9 cellular contexts compared by ENCODE assay signal in genomic region chr20:41002842-41003142, GRCh38. TPM values are rescaled to one million over a fixed set of nuclear protein-coding genes. Genes with fewer than 3 reads are reported as not detected.
DNase-seq lines count a peak whose midpoint lies in the region; ATAC-seq, FAIRE-seq and TF ChIP-seq lines count a peak whose summit lies in the region.
"Had no signal": no experiment of that assay in that cellular context is flagged by ENCODE, and none has a peak within 500 bp of the region (broad histone marks: within the 10 kb centered on the region; RNA-seq: fewer than 3 reads in every experiment).

No MANE protein-coding gene starts in this region.

- no peaks in the 10 kb centered on the region for H3K9me3 ChIP-seq in Karpas-422 (ENCODE audit: low read length)
- no peaks in the 10 kb centered on the region for H3K9me3 ChIP-seq in breast epithelium
- H3K9me3 ChIP-seq in naive thymus-derived CD4-positive, alpha-beta T cell (ENCODE audit: control insufficient read depth in 2 of 3, low read length in 3 of 3) = no peaks in the 10 kb centered on the region
- H3K9me3 ChIP-seq in WERI-Rb-1 (ENCODE audit: severe bottlenecking) = peaks cover 11% of the 10 kb centered on the region

- POLR2A ChIA-PET in naive thymus-derived CD4-positive, alpha-beta T cell (lab: Charles Lee) = no interaction called here

- peak overlapping the region; percentile 55 for H3K9ac ChIP-seq in Karpas-422 (ENCODE audit: low read length)

- H3K27me3 ChIP-seq in ACC112 (ENCODE audit: insufficient read depth, low read length) (no peaks in the 10 kb centered on the region), Karpas-422 (ENCODE audit: low read length) (no peaks in the 10 kb centered on the region), breast epithelium (no peaks in the 10 kb centered on the region), WERI-Rb-1 (ENCODE audit: insufficient read depth, low read depth, severe bottlenecking) (no peaks in the 10 kb centered on the region)
- no peaks in the 10 kb centered on the region for H3K27me3 ChIP-seq in naive thymus-derived CD4-positive, alpha-beta T cell (ENCODE audit: control insufficient read depth in 2 of 2, insufficient read depth in 2 of 2, low read length in 2 of 2)

- no peak for TF ChIP-seq POLR2A in breast epithelium (IDR thresholded peaks at IDR 0.05)

- H3K27ac ChIP-seq in ACC112 (ENCODE audit: low read depth, low read length) (peak overlapping the region; percentile 95), Karpas-422 (ENCODE audit: low read length) (peak overlapping the region; percentile 96), breast epithelium (peak overlapping the region; percentile 88 to 96), WERI-Rb-1 (no peak overlapping the region)
- H3K27ac ChIP-seq in naive thymus-derived CD4-positive, alpha-beta T cell (ENCODE audit: low read depth, low read length) = no peak overlapping the region

- H3K27me3 Mint-ChIP-seq in naive thymus-derived CD4-positive, alpha-beta T cell = no peaks in the 10 kb centered on the region

- DNase-seq in Karpas-422 = no peak
- DNase-seq in breast epithelium (ENCODE audit: low spot score in 2 of 2) = no peak
- DNase-seq in naive thymus-derived CD4-positive, alpha-beta T cell = no peak
- no peak for DNase-seq in RCC 7860 (ENCODE audit: low spot score)
- DNase-seq in DMS 273 (lab: John Stamatoyannopoulos, UW; ENCODE audit: unreplicated experiment) = no peak
- no peak for DNase-seq in WERI-Rb-1
- DNase-seq: hippocampal formation had no signal

- TF ChIP-seq CTCF in breast epithelium (IDR thresholded peaks at IDR 0.05) = no peak
- TF ChIP-seq CTCF in WERI-Rb-1 (IDR thresholded peaks at IDR 0.05; ENCODE audit: low read depth, low read length) = no peak

- H3K79me2 ChIP-seq in ACC112 (ENCODE audit: control insufficient read depth, insufficient read depth, low read length, unreplicated experiment) (peaks cover 41% of the 10 kb centered on the region), Karpas-422 (ENCODE audit: low read length) (no peaks in the 10 kb centered on the region)

- H3K4me3 ChIP-seq in ACC112 (ENCODE audit: low read depth, low read length) (peak overlapping the region; percentile 73), Karpas-422 (ENCODE audit: low read length) (no peak overlapping the region), breast epithelium (no peak overlapping the region), WERI-Rb-1 (ENCODE audit: low read depth, low read length) (no peak overlapping the region)
- peak overlapping the region; percentile 48 for H3K4me3 ChIP-seq in naive thymus-derived CD4-positive, alpha-beta T cell (ENCODE audit: low read length)

- no peak for ATAC-seq in naive thymus-derived CD4-positive, alpha-beta T cell
- ATAC-seq in HG03097 (IDR thresholded peaks at IDR 0.05; ENCODE audit: low FRiP score, unreplicated experiment) = no peak

- FAIRE-seq in RCC 7860 (lab: Jason Lieb, UNC) = no peak

- peaks cover 37% of the 10 kb centered on the region for H3K4me1 ChIP-seq in ACC112 (ENCODE audit: control insufficient read depth, insufficient read depth, low read length, unreplicated experiment)
- H3K4me1 ChIP-seq in Karpas-422 (ENCODE audit: low read length) = peaks cover 77% of the 10 kb centered on the region
- H3K4me1 ChIP-seq in breast epithelium = peaks cover 0 to 15% of the 10 kb centered on the region in 2 donors
- peaks cover 0 to 11% of the 10 kb centered on the region in 2 donors for H3K4me1 ChIP-seq in naive thymus-derived CD4-positive, alpha-beta T cell (ENCODE audit: control insufficient read depth in 2 of 2, insufficient read depth in 2 of 2, low read length in 2 of 2)

- H3K36me3 ChIP-seq in ACC112 (ENCODE audit: insufficient read depth, low read length) (peaks cover 3% of the 10 kb centered on the region; the same call in 1 of the 2 replicates), Karpas-422 (ENCODE audit: insufficient read depth, low read length) (no peaks in the 10 kb centered on the region), breast epithelium (no peaks in the 10 kb centered on the region), WERI-Rb-1 (no peaks in the 10 kb centered on the region)
- H3K36me3 ChIP-seq in naive thymus-derived CD4-positive, alpha-beta T cell (ENCODE audit: control insufficient read depth in 2 of 3, insufficient read depth in 3 of 3, low read length in 3 of 3) = no peaks in the 10 kb centered on the region

- no peak overlapping the region for H2AFZ ChIP-seq in ACC112 (ENCODE audit: low read length, unreplicated experiment)
- H2AFZ ChIP-seq in Karpas-422 (ENCODE audit: low read length) = peak overlapping the region; percentile 0; the same call in 1 of the 2 replicates

- H4K20me1 ChIP-seq in Karpas-422 (ENCODE audit: insufficient read depth, low read depth, low read length) = no peaks in the 10 kb centered on the region

- CTCF ChIA-PET in naive thymus-derived CD4-positive, alpha-beta T cell (lab: Charles Lee) = interaction anchor here (0.6 kb wide), 1 partner anchor 41 kb away, joined by 4 read pairs; no protein-coding TSS in a partner anchor

- peak overlapping the region in 4 of 9 donors; percentile 14 to 98 (median 77) for H3K27ac Mint-ChIP-seq in naive thymus-derived CD4-positive, alpha-beta T cell

- peaks cover 0 to 2% (median 0%) of the 10 kb centered on the region in 11 donors for H3K9me3 Mint-ChIP-seq in naive thymus-derived CD4-positive, alpha-beta T cell

- H3K4me1 Mint-ChIP-seq in naive thymus-derived CD4-positive, alpha-beta T cell = peaks cover 3 to 36% (median 10%) of the 10 kb centered on the region in 7 donors

- intact Hi-C loops in breast epithelium (cut with DNase I; ENCODE audit: low total_unique reads) = no loop called here
- intact Hi-C loops in naive thymus-derived CD4-positive, alpha-beta T cell (cut with micrococcal nuclease) = loop anchor here (1.0 kb wide), 3 partner anchors 11 to 46 kb away; partner anchors contain the start of gene TOP1 (in 2 of the 2)

- H3K4me2 ChIP-seq in Karpas-422 (ENCODE audit: low read depth, low read length, poor library complexity, severe bottlenecking) = peak overlapping the region; percentile 52

- peaks cover 0 to 5% (median 0%) of the 10 kb centered on the region in 5 donors for H3K36me3 Mint-ChIP-seq in naive thymus-derived CD4-positive, alpha-beta T cell

- no peaks in the 10 kb centered on the region for H3K9me2 ChIP-seq in Karpas-422 (replicated peaks; ENCODE audit: insufficient read depth, low read length)

- peak overlapping the region in 2 of 10 donors; percentile 63 to 77 for H3K4me3 Mint-ChIP-seq in naive thymus-derived CD4-positive, alpha-beta T cell

RNA-seq across cellular contexts. Expression of gene TOP1, which starts 25.8 kb away (rescaled TPM):
- 89.5 and 101 TPM in 2 replicates for total RNA-seq in Karpas-422 (2014; rRNA removed; shearing (Covaris generic); ENCODE audit: low replicate concordance)
- 10 to 100 TPM; 24.0 to 41.6 (median 40.3) TPM for total RNA-seq in breast epithelium
- total RNA-seq in naive thymus-derived CD4-positive, alpha-beta T cell = 10 to 100 TPM; 32.0 to 82.8 (median 43.4) TPM
- 10 to 100 TPM; 10.2 to 13.6 TPM for polyA plus RNA-seq in naive thymus-derived CD4-positive, alpha-beta T cell

Comparison
In these comparisons a context has a peak if more than half of its experiments do, and no peak if none do; other contexts are left out.
1. H3K27ac ChIP-seq: peak in ACC112 (single experiment), Karpas-422 (single experiment) and breast epithelium (2 of 2); none in naive thymus-derived CD4-positive, alpha-beta T cell (single experiment) and WERI-Rb-1 (single experiment).
2. H3K4me3 ChIP-seq: peak in ACC112 (single experiment) and naive thymus-derived CD4-positive, alpha-beta T cell (single experiment); none in Karpas-422 (single experiment), breast epithelium (0 of 3) and WERI-Rb-1 (single experiment).